ENCODE assay signal across 8 cellular contexts in the genomic region with DNA sequence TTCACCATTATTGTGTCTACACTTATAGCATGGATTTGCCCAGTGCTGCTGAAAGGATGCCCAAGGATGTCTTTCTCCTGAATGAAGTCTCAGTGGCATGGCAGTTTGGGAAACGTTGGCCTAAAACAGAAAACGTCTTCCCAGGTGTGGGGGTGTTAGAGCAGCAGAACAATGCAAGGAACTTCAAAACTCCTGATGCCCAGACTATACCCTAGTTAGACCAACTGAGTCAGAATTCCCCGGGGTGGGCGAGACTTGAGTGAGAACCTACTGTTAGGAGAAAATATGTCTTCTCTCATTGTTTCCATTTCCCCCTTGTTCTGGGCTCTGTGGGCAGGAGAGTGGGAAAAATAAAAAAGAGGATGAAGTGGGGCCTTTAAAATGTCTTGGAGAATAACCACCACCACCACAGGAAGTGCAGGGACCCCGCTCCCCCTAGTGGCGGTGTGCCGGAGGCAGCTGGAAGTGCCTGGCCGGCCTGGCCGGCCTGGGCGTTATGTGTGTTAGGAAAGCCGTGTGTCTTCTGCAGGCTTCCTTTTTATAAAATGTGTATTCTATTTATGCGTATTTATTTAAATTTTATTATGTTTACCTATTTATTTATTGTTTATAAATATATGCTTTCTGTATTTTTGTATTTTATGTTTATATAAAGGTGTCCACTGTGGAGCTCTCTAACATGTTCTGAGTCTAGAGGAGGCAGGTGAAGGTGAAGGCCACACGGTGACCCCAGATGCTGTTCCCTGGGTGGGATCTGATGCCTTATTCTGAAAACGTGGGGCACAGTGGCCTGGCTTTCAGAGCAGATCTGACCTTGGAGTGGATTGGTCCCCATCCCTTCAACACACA.
DNase-seq lines count a peak whose midpoint lies in the region; ATAC-seq, FAIRE-seq and TF ChIP-seq lines count a peak whose summit lies in the region.

No MANE protein-coding gene starts in this region.

- DNase-seq in EH (ENCODE audit: low read depth) (peak; percentile 39), NCI-H510A treated with DMSO at 0.1 percent for 48 hours (lab: John Stamatoyannopoulos, UW) (peak; percentile 54), fibroblast of pulmonary artery (ENCODE audit: low read depth) (peak; percentile 48), pancreas (peak; percentile 34 to 90 (median 64))
- peak; percentile 75 for DNase-seq in activated CD8-positive, alpha-beta memory T cell treated with anti-CD3 and anti-CD28 coated beads for 24 hours

- H3K9me3 ChIP-seq in HEK293 (ENCODE audit: control insufficient read depth, insufficient read depth, low read depth, low read length) (no peaks in the 10 kb centered on the region), pancreas (no peaks in the 10 kb centered on the region)

- intact Hi-C loops in pancreas (cut with DNase I), result no loop called here

- H3K36me3 ChIP-seq in HEK293 (ENCODE audit: control insufficient read depth in 2 of 2, insufficient read depth in 1 of 2, low read length in 2 of 2), result no peaks in the 10 kb centered on the region
- no peaks in the 10 kb centered on the region for H3K36me3 ChIP-seq in pancreas

- no peak for FAIRE-seq in pancreas (lab: Jason Lieb, UNC)

- H3K4me1 ChIP-seq in HEK293 (ENCODE audit: control insufficient read depth, insufficient read depth, low read length) (no peaks in the 10 kb centered on the region), pancreas (no peaks in the 10 kb centered on the region)

- CTCF ChIA-PET in HEK293 (lab: Yijun Ruan, JAX), result interaction anchor here (0.6 to 1.9 kb wide), 12 partner anchors 8 to 1229 kb away, joined by 3 to 6 read pairs (median 4); no protein-coding TSS in a partner anchor

- H3K4me3 ChIP-seq in HEK293 (ENCODE audit: low read depth, low read length), result no peak overlapping the region
- no peak overlapping the region for H3K4me3 ChIP-seq in fibroblast of pulmonary artery (replicated peaks; ENCODE audit: low read depth, low read length)
- no peak overlapping the region for H3K4me3 ChIP-seq in pancreas

- no peaks in the 10 kb centered on the region for H3K27me3 ChIP-seq in pancreas

- WGBS in pancreas, 2 donors, result 44 to 55% methylated on average over 14 of the region's 14 CpGs

- POLR2A ChIA-PET in HEK293 (lab: Yijun Ruan, JAX), result interaction anchor here (0.7 kb wide), 1 partner anchor 119 kb away, joined by 3 read pairs; no protein-coding TSS in a partner anchor

- no peak overlapping the region for H3K27ac ChIP-seq in HEK293 (ENCODE audit: extremely low read depth, low read depth, low read length)
- no peak overlapping the region for H3K27ac ChIP-seq in pancreas

- TF ChIP-seq CTCF in HEK293 (tag by site-specific recombination; IDR thresholded peaks at IDR 0.05) (no peak), fibroblast of pulmonary artery (IDR thresholded peaks at IDR 0.05; ENCODE audit: low read length, missing control alignments) (peak; percentile 61), pancreas (IDR thresholded peaks at IDR 0.05) (peak; percentile 38 to 74 (median 71))

- ATAC-seq in pancreas (peak in 3 of 4 donors; percentile 85 to 92 (median 92)), GM19328 (IDR thresholded peaks at IDR 0.05; ENCODE audit: unreplicated experiment) (no peak), HG03460 (IDR thresholded peaks at IDR 0.05; ENCODE audit: unreplicated experiment) (no peak)

TF ChIP-seq in HEK293, 187 proteins besides CTCF, POLR2A, EP300 and RAD21 (continues in another document):
- peak; percentile 53 for TF ChIP-seq ZNF654 (tag by site-specific recombination; IDR thresholded peaks at IDR 0.05; ENCODE audit: low read depth)
- TF ChIP-seq ZNF221 (tag by site-specific recombination; IDR thresholded peaks at IDR 0.05; ENCODE audit: borderline replicate concordance), result no peak
- no peak for TF ChIP-seq ZNF391 (tag by site-specific recombination; IDR thresholded peaks at IDR 0.05; ENCODE audit: borderline replicate concordance, low read depth)
- TF ChIP-seq, protein P1, sequence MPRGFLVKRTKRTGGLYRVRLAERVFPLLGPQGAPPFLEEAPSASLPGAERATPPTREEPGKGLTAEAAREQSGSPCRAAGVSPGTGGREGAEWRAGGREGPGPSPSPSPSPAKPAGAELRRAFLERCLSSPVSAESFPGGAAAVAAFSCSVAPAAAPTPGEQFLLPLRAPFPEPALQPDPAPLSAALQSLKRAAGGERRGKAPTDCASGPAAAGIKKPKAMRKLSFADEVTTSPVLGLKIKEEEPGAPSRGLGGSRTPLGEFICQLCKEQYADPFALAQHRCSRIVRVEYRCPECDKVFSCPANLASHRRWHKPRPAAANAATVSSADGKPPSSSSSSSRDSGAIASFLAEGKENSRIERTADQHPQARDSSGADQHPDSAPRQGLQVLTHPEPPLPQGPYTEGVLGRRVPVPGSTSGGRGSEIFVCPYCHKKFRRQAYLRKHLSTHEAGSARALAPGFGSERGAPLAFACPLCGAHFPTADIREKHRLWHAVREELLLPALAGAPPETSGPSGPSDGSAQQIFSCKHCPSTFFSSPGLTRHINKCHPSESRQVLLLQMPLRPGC (tag by site-specific recombination; IDR thresholded peaks at IDR 0.05), result no peak
- TF ChIP-seq SP3 (tag by site-specific recombination; IDR thresholded peaks at IDR 0.05), result no peak
- TF ChIP-seq ZNF292 (tag by site-specific recombination; IDR thresholded peaks at IDR 0.05; ENCODE audit: borderline replicate concordance, low read depth), result no peak
- TF ChIP-seq ZNF2 (tag by site-specific recombination; IDR thresholded peaks at IDR 0.05), result no peak
- TF ChIP-seq ZNF837 (tag by site-specific recombination; IDR thresholded peaks at IDR 0.05), result no peak
- TF ChIP-seq, protein P2, sequence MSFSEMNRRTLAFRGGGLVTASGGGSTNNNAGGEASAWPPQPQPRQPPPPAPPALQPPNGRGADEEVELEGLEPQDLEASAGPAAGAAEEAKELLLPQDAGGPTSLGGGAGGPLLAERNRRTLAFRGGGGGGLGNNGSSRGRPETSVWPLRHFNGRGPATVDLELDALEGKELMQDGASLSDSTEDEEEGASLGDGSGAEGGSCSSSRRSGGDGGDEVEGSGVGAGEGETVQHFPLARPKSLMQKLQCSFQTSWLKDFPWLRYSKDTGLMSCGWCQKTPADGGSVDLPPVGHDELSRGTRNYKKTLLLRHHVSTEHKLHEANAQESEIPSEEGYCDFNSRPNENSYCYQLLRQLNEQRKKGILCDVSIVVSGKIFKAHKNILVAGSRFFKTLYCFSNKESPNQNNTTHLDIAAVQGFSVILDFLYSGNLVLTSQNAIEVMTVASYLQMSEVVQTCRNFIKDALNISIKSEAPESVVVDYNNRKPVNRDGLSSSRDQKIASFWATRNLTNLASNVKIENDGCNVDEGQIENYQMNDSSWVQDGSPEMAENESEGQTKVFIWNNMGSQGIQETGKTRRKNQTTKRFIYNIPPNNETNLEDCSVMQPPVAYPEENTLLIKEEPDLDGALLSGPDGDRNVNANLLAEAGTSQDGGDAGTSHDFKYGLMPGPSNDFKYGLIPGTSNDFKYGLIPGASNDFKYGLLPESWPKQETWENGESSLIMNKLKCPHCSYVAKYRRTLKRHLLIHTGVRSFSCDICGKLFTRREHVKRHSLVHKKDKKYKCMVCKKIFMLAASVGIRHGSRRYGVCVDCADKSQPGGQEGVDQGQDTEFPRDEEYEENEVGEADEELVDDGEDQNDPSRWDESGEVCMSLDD (tag by site-specific recombination; IDR thresholded peaks at IDR 0.05), result no peak
- TF ChIP-seq ZNF792 (tag by site-specific recombination; IDR thresholded peaks at IDR 0.05), result no peak
- TF ChIP-seq, protein P3, sequence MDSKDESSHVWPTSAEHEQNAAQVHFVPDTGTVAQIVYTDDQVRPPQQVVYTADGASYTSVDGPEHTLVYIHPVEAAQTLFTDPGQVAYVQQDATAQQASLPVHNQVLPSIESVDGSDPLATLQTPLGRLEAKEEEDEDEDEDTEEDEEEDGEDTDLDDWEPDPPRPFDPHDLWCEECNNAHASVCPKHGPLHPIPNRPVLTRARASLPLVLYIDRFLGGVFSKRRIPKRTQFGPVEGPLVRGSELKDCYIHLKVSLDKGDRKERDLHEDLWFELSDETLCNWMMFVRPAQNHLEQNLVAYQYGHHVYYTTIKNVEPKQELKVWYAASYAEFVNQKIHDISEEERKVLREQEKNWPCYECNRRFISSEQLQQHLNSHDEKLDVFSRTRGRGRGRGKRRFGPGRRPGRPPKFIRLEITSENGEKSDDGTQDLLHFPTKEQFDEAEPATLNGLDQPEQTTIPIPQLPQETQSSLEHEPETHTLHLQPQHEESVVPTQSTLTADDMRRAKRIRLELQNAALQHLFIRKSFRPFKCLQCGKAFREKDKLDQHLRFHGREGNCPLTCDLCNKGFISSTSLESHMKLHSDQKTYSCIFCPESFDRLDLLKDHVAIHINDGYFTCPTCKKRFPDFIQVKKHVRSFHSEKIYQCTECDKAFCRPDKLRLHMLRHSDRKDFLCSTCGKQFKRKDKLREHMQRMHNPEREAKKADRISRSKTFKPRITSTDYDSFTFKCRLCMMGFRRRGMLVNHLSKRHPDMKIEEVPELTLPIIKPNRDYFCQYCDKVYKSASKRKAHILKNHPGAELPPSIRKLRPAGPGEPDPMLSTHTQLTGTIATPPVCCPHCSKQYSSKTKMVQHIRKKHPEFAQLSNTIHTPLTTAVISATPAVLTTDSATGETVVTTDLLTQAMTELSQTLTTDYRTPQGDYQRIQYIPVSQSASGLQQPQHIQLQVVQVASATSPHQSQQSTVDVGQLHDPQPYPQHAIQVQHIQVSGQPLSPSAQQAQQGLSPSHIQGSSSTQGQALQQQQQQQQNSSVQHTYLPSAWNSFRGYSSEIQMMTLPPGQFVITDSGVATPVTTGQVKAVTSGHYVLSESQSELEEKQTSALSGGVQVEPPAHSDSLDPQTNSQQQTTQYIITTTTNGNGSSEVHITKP (tag by site-specific recombination; IDR thresholded peaks at IDR 0.05), result no peak

Comparison
In these comparisons a context has a peak if more than half of its experiments do, and no peak if none do; other contexts are left out.
1. ATAC-seq: peak in pancreas (3 of 4); none in GM19328 (single experiment) and HG03460 (single experiment).
2. Peak in every context shown above with its lines, with median percentiles within 50 percentile points of each other: DNase-seq.